Comparison of ENCODE assay signal across 18 cellular contexts in the genomic region with DNA sequence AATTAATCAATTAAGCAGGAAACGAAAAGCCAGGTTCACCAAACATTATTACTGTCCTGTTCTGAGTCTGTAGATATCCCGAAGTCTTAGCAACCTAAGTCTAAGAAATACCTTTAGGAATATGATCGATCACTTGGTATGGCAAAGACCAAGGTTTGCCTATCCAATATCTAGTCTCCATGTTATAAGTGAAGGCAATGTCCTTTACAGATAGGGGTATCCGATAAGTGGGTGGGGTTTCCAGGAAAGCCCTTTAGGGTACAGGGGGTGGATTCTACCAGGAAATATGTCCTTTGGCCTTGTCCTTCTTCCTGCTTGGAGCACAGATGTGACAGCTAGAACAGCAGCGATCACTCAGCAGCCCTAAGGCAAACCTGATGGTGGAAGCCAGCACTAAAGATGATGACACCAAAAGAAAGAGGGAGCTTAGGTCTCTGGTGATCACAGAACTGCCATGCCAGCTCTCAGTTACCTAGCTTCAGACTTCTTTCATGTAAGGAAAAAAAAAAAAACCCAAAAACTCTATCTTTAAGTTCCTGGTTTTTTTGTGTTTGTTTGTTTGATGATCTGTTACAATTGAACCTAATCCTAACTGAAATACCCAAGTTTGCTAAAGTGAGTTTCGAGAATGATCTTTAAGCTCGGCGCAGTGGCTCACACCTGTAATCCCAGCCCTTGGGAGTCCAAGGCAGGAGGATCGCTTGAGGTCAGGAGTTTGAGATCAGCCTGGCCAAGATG. TPM values are rescaled to one million over a fixed set of nuclear protein-coding genes. Genes with fewer than 3 reads are reported as not detected.
A peak's percentile ranks its signal among the peaks of the same experiment; 100 is the strongest.
DNase-seq lines count a peak whose midpoint lies in the region; ATAC-seq and TF ChIP-seq lines count a peak whose summit lies in the region.
"Had no signal": no experiment of that assay in that cellular context is flagged by ENCODE, and none has a peak within 500 bp of the region (broad histone marks: within the 10 kb centered on the region; RNA-seq: fewer than 3 reads in every experiment).

No MANE protein-coding gene starts in this region.

- H4K5ac ChIP-seq in IMR-90 (ENCODE audit: low read depth, low read length) = no peak overlapping the region

- intact Hi-C loops in IMR-90 (cut with micrococcal nuclease) = loop anchor here (10.0 kb wide), 1 partner anchor 154 kb away; a partner anchor contains a TSS
- intact Hi-C loops in activated T-helper 1 cell treated with anti-CD3 and anti-CD28 coated beads, Interleukin-12 subunit alpha, Interleukin-12 subunit beta, Interleukin-2, Interleukin-4 antibody, amounts not matched to agents 30 ng/mL and 10 ng/mL and 1 ng/mL, durations not matched to agents 14 hours and 24 hours and 36 hours (cut with micrococcal nuclease) = loop anchor here (1.0 kb wide), 1 partner anchor 29 kb away; no protein-coding TSS in a partner anchor
- intact Hi-C loops in PC-9 (cut with micrococcal nuclease; ENCODE audit: unreplicated experiment) = no loop called here
- intact Hi-C loops in adrenal gland (cut with DNase I) = no loop called here

- POLR2A ChIA-PET in IMR-90 (lab: Charles Lee; ENCODE audit: unreplicated experiment) (interaction anchor here (0.6 kb wide), 1 partner anchor 86 kb away, joined by 7 read pairs; no protein-coding TSS in a partner anchor), PC-9 (lab: Charles Lee; ENCODE audit: unreplicated experiment) (no interaction called here)

- H3F3A ChIP-seq in PC-9 (ENCODE audit: insufficient read depth, low read depth) = peaks cover 14% of the 10 kb centered on the region

- H2BK5ac ChIP-seq in IMR-90 (ENCODE audit: low read depth, low read length, poor library complexity, severe bottlenecking) = no peak overlapping the region

- no peaks in the 10 kb centered on the region for H3K9me3 ChIP-seq in IMR-90 (ENCODE audit: control insufficient read depth, insufficient read depth, low read length)
- H3K9me3 ChIP-seq in PC-9 (ENCODE audit: insufficient read depth, low read depth) = no peaks in the 10 kb centered on the region
- H3K9me3 ChIP-seq in adrenal gland (replicated peaks in 1 of 3) = no peaks in the 10 kb centered on the region

- no peak overlapping the region for H2AK9ac ChIP-seq in IMR-90 (replicated peaks; ENCODE audit: low read depth, low read length, poor library complexity)

- peaks cover 2% of the 10 kb centered on the region; the same call in 1 of the 2 replicates for H4K20me1 ChIP-seq in IMR-90 (ENCODE audit: insufficient read depth, low read length)
- no peaks in the 10 kb centered on the region for H4K20me1 ChIP-seq in PC-9 (ENCODE audit: insufficient read depth)

- no peak overlapping the region for H3K14ac ChIP-seq in IMR-90 (replicated peaks; ENCODE audit: low read depth, low read length)

- no peak overlapping the region for H2AFZ ChIP-seq in IMR-90 (replicated peaks; ENCODE audit: low read length, poor library complexity)
- no peak overlapping the region for H2AFZ ChIP-seq in PC-9

- 100% methylated on average over 1 of the region's 9 CpGs; no CpG with 5 or more reads in 1 of the 2 experiments for WGBS in IMR-90 (ENCODE audit: extremely low coverage in 2 of 2, insufficient read length in 1 of 2), 2 experiments
- 81 to 91% (median 86%) methylated on average over 9 of the region's 9 CpGs for WGBS in adrenal gland, 4 donors

- H3K18ac ChIP-seq in IMR-90 (ENCODE audit: low read depth, low read length) = 0 out of 2 replicates have a peak overlapping the region, but pooled peaks have one; percentile 29

- H2BK15ac ChIP-seq in IMR-90 (ENCODE audit: low read depth, low read length) = peak overlapping the region; percentile 89; the same call in 1 of the 3 replicates

- H3K27me3 ChIP-seq in IMR-90 (ENCODE audit: control insufficient read depth, insufficient read depth, low read length) (no peaks in the 10 kb centered on the region), PC-9 (ENCODE audit: insufficient read depth, low read depth) (no peaks in the 10 kb centered on the region), adrenal gland (no peaks in the 10 kb centered on the region)

- no peak for TF ChIP-seq RAD21 in IMR-90 (IDR thresholded peaks at IDR 0.05; ENCODE audit: low read length)

- no peak overlapping the region; the same call in 1 of the 2 replicates for H2BK120ac ChIP-seq in IMR-90 (ENCODE audit: low read depth, low read length)

- no peak overlapping the region for H3K56ac ChIP-seq in IMR-90 (ENCODE audit: extremely low read depth, insufficient read depth, low read length)

- TF ChIP-seq POLR2A in IMR-90 (IDR thresholded peaks at IDR 0.05; ENCODE audit: low read depth, low read length) (no peak), adrenal gland (IDR thresholded peaks at IDR 0.05) (no peak)

- peak overlapping the region; percentile 20; the same call in 1 of the 2 replicates for H2AK5ac ChIP-seq in IMR-90 (ENCODE audit: low read depth, low read length)

- no peak overlapping the region for H3K27ac ChIP-seq in IMR-90 (ENCODE audit: insufficient read depth, low read length)
- no peak overlapping the region for H3K27ac ChIP-seq in PC-9
- H3K27ac ChIP-seq in adrenal gland = no peak overlapping the region
- H3K27ac ChIP-seq: 22Rv1 had no signal

- H3K4me3 ChIP-seq in IMR-90 (ENCODE audit: insufficient read depth, low read depth, low read length) = no peak overlapping the region
- H3K4me3 ChIP-seq in PC-9 = no peak overlapping the region
- H3K4me3 ChIP-seq in adrenal gland = no peak overlapping the region

- H4K91ac ChIP-seq in IMR-90 (ENCODE audit: insufficient read depth, low read depth, low read length) = 0 out of 2 replicates have a peak overlapping the region, but pooled peaks have one; percentile 61

- peak overlapping the region; percentile 17; the same call in 1 of the 2 replicates for H2BK20ac ChIP-seq in IMR-90 (ENCODE audit: low read depth, low read length)

- peaks cover 13% of the 10 kb centered on the region for H3K36me3 ChIP-seq in IMR-90 (ENCODE audit: control insufficient read depth, insufficient read depth, low read length)
- H3K36me3 ChIP-seq in PC-9 (ENCODE audit: low read depth) = no peaks in the 10 kb centered on the region
- H3K36me3 ChIP-seq in adrenal gland (replicated peaks in 1 of 2) = peaks cover 0 to 26% of the 10 kb centered on the region in 2 donors

- BruUV-seq in IMR-90 (replicated peaks; lab: Mats Ljungman, UMichigan) = no TSS peak
- no TSS peak for BruUV-seq in PC-9 (replicated peaks; lab: Mats Ljungman, UMichigan)

- H3K9ac ChIP-seq in IMR-90 (ENCODE audit: low read depth, low read length) = no peak overlapping the region

- DNase-seq in T-helper 1 cell = no peak
- no peak for DNase-seq in IMR-90
- DNase-seq in activated T-helper 1 cell treated with anti-CD3 and anti-CD28 coated beads, Interleukin-12 subunit alpha, Interleukin-12 subunit beta, Interleukin-2, Interleukin-4 antibody, amounts not matched to agents 30 ng/mL and 10 ng/mL and 1 ng/mL, durations not matched to agents 14 hours and 24 hours and 36 hours (ENCODE audit: low spot score) = no peak
- DNase-seq in osteocyte (ENCODE audit: extremely low spot score, unreplicated experiment) = no peak
- no peak for DNase-seq in PC-9
- no peak for DNase-seq in adrenal gland
- DNase-seq: Karpas-422, MM.1S, NCI-H1105, NCI-H1694 treated with DMSO at 0.1 percent for 48 hours, NCI-H2171, NCI-H446 treated with DMSO at 0.1 percent for 48 hours, NCI-H774, SHP77 had no signal

- peaks cover 42% of the 10 kb centered on the region for H3K36me3 Mint-ChIP-seq in T-helper 1 cell treated with Interleukin-12 subunit alpha and Interleukin-12 subunit beta and Interleukin-4 antibody, amounts not matched to agents 30 μg/mL and 1 μg/mL, for 36 hours (ENCODE audit: low read depth)
- H3K36me3 Mint-ChIP-seq in activated T-helper 1 cell treated with anti-CD3 and anti-CD28 coated beads, Interleukin-12 subunit alpha, Interleukin-12 subunit beta, Interleukin-2, Interleukin-4 antibody, amounts not matched to agents 30 ng/mL and 10 ng/mL and 1 ng/mL, durations not matched to agents 14 hours and 24 hours and 36 hours (ENCODE audit: low read depth) = peaks cover 49% of the 10 kb centered on the region
- H3K36me3 Mint-ChIP-seq in osteocyte (ENCODE audit: unreplicated experiment) = peaks cover 31% of the 10 kb centered on the region

- no peak overlapping the region for H3K4me2 ChIP-seq in IMR-90 (ENCODE audit: low read depth, low read length)
- H3K4me2 ChIP-seq in PC-9 = no peak overlapping the region

- H3K4me1 ChIP-seq in IMR-90 (ENCODE audit: control insufficient read depth, insufficient read depth, low read length) (peaks cover 8% of the 10 kb centered on the region), PC-9 (replicated peaks; ENCODE audit: insufficient read depth) (peaks cover 24% of the 10 kb centered on the region), adrenal gland (replicated peaks in 1 of 2) (peaks cover 6 to 9% of the 10 kb centered on the region in 2 donors)

- in situ Hi-C loops in IMR-90 (cut with MboI; ENCODE audit: low sequenced_read_pairs) = no loop called here

- no peak overlapping the region for H3K4me3 Mint-ChIP-seq in T-helper 1 cell treated with Interleukin-12 subunit alpha and Interleukin-12 subunit beta and Interleukin-4 antibody, amounts not matched to agents 30 μg/mL and 1 μg/mL, for 36 hours
- no peak overlapping the region for H3K4me3 Mint-ChIP-seq in activated T-helper 1 cell treated with anti-CD3 and anti-CD28 coated beads, Interleukin-12 subunit alpha, Interleukin-12 subunit beta, Interleukin-2, Interleukin-4 antibody, amounts not matched to agents 30 ng/mL and 10 ng/mL and 1 ng/mL, durations not matched to agents 14 hours and 24 hours and 36 hours
- no peak overlapping the region for H3K4me3 Mint-ChIP-seq in osteocyte (ENCODE audit: unreplicated experiment)

- CTCF ChIA-PET in IMR-90 (lab: Yijun Ruan, JAX) (interaction anchor here (0.9 kb wide), 1 partner anchor 20 kb away, joined by 4 read pairs; no protein-coding TSS in a partner anchor), PC-9 (lab: Charles Lee) (interaction anchor here (0.7 kb wide), 1 partner anchor 88 kb away, joined by 5 read pairs; no protein-coding TSS in a partner anchor)

- H3K27ac Mint-ChIP-seq in T-helper 1 cell treated with Interleukin-12 subunit alpha and Interleukin-12 subunit beta and Interleukin-4 antibody, amounts not matched to agents 30 μg/mL and 1 μg/mL, for 36 hours = peak overlapping the region; percentile 67
- peak overlapping the region; percentile 30 for H3K27ac Mint-ChIP-seq in activated T-helper 1 cell treated with anti-CD3 and anti-CD28 coated beads, Interleukin-12 subunit alpha, Interleukin-12 subunit beta, Interleukin-2, Interleukin-4 antibody, amounts not matched to agents 30 ng/mL and 10 ng/mL and 1 ng/mL, durations not matched to agents 14 hours and 24 hours and 36 hours
- H3K27ac Mint-ChIP-seq in osteocyte (ENCODE audit: unreplicated experiment) = peak overlapping the region; percentile 31

- H3K79me1 ChIP-seq in IMR-90 (ENCODE audit: low read depth in 1 of 2, low read length in 2 of 2) = peaks cover 22 to 66% of the 10 kb centered on the region in 2 experiments

- H3K23ac ChIP-seq in IMR-90 (ENCODE audit: low read depth, low read length) = 0 out of 2 replicates have a peak overlapping the region, but pooled peaks have one; percentile 68

- H3K27me3 Mint-ChIP-seq in T-helper 1 cell treated with Interleukin-12 subunit alpha and Interleukin-12 subunit beta and Interleukin-4 antibody, amounts not matched to agents 30 μg/mL and 1 μg/mL, for 36 hours (ENCODE audit: low read depth) = no peaks in the 10 kb centered on the region
- H3K27me3 Mint-ChIP-seq in activated T-helper 1 cell treated with anti-CD3 and anti-CD28 coated beads, Interleukin-12 subunit alpha, Interleukin-12 subunit beta, Interleukin-2, Interleukin-4 antibody, amounts not matched to agents 30 ng/mL and 10 ng/mL and 1 ng/mL, durations not matched to agents 14 hours and 24 hours and 36 hours (ENCODE audit: insufficient read depth) = no peaks in the 10 kb centered on the region
- no peaks in the 10 kb centered on the region for H3K27me3 Mint-ChIP-seq in osteocyte (ENCODE audit: unreplicated experiment)

- no peaks in the 10 kb centered on the region for H3K9me2 ChIP-seq in PC-9 (ENCODE audit: insufficient read depth)

- H3K4ac ChIP-seq in IMR-90 (ENCODE audit: low read depth, low read length) = no peak overlapping the region; the same call in 1 of the 2 replicates

- dilution Hi-C loops in IMR-90 (cut with HindIII; ENCODE audit: low sequenced_read_pairs, unreplicated experiment) = no loop called here

- peaks cover 25% of the 10 kb centered on the region for H3K4me1 Mint-ChIP-seq in T-helper 1 cell treated with Interleukin-12 subunit alpha and Interleukin-12 subunit beta and Interleukin-4 antibody, amounts not matched to agents 30 μg/mL and 1 μg/mL, for 36 hours (ENCODE audit: low read depth)
- peaks cover 42% of the 10 kb centered on the region for H3K4me1 Mint-ChIP-seq in activated T-helper 1 cell treated with anti-CD3 and anti-CD28 coated beads, Interleukin-12 subunit alpha, Interleukin-12 subunit beta, Interleukin-2, Interleukin-4 antibody, amounts not matched to agents 30 ng/mL and 10 ng/mL and 1 ng/mL, durations not matched to agents 14 hours and 24 hours and 36 hours (ENCODE audit: low read depth)
- peaks cover 17% of the 10 kb centered on the region for H3K4me1 Mint-ChIP-seq in osteocyte (ENCODE audit: unreplicated experiment)

- H3K9me1 ChIP-seq in IMR-90 (ENCODE audit: insufficient read depth, low read length) = peaks cover 16% of the 10 kb centered on the region

- TF ChIP-seq CTCF in IMR-90 (conservative IDR thresholded peaks at IDR 0.05; ENCODE audit: low read depth, low read length) (no peak), osteocyte (IDR thresholded peaks at IDR 0.05) (no peak), PC-9 (conservative IDR thresholded peaks at IDR 0.05) (no peak), adrenal gland (IDR thresholded peaks at IDR 0.05) (no peak)

- H3K9me3 Mint-ChIP-seq in T-helper 1 cell treated with Interleukin-12 subunit alpha and Interleukin-12 subunit beta and Interleukin-4 antibody, amounts not matched to agents 30 μg/mL and 1 μg/mL, for 36 hours = no peaks in the 10 kb centered on the region
- H3K9me3 Mint-ChIP-seq in activated T-helper 1 cell treated with anti-CD3 and anti-CD28 coated beads, Interleukin-12 subunit alpha, Interleukin-12 subunit beta, Interleukin-2, Interleukin-4 antibody, amounts not matched to agents 30 ng/mL and 10 ng/mL and 1 ng/mL, durations not matched to agents 14 hours and 24 hours and 36 hours = no peaks in the 10 kb centered on the region
- H3K9me3 Mint-ChIP-seq in osteocyte (ENCODE audit: unreplicated experiment) = no peaks in the 10 kb centered on the region

- no peak overlapping the region for H4K8ac ChIP-seq in IMR-90 (ENCODE audit: low read depth in 2 of 2, low read length in 2 of 2)

- ATAC-seq in IMR-90 (ENCODE audit: low read depth) = no peak
- ATAC-seq in GM19463 (IDR thresholded peaks at IDR 0.05; ENCODE audit: unreplicated experiment) = no peak
- ATAC-seq: Panc1 had no signal

- H3K79me2 ChIP-seq in PC-9 (ENCODE audit: low read depth) = no peaks in the 10 kb centered on the region

RNA-seq across cellular contexts. Expression of a gene that starts 40.8 kb away (rescaled TPM):
- 18.3 and 19.2 TPM in 2 replicates for total RNA-seq in IMR-90 (2012; rRNA removed)
- polyA plus RNA-seq in IMR-90 (2012; rRNA removed) = 7.2 and 8.0 TPM in 2 replicates
- 2.9 and 3.2 TPM in 2 replicates for polyA plus RNA-seq in IMR-90 (2012; cell fraction: cytosol; rRNA removed)
- 1.8 and 5.1 TPM in 2 replicates for polyA plus RNA-seq in IMR-90 (2012; cell fraction: nucleus; rRNA removed; ENCODE audit: low replicate concordance)
- total RNA-seq in activated T-helper 1 cell treated with anti-CD3 and anti-CD28 coated beads, Interleukin-12 subunit alpha, Interleukin-12 subunit beta, Interleukin-2, Interleukin-4 antibody, amounts not matched to agents 30 ng/mL and 10 ng/mL and 1 ng/mL, durations not matched to agents 14 hours and 24 hours and 36 hours = 34.2 and 35.9 TPM in 2 replicates
- total RNA-seq in osteocyte = 15.3 and 15.6 TPM in 2 replicates
- 8.1 and 10.5 TPM in 2 replicates for total RNA-seq in PC-9 (2021)
- 10 to 100 TPM; 15.4 to 22.9 (median 17.8) TPM for total RNA-seq in adrenal gland
- 10 to 100 TPM in 1 of 3 donors, 1 to 10 TPM in 2; 4.4 to 12.8 (median 6.7) TPM for polyA plus RNA-seq in adrenal gland

RNA-seq across cellular contexts. Expression of a gene that starts 48.9 kb away (rescaled TPM):
- total RNA-seq in IMR-90 (2012; rRNA removed) (33.9 and 37.5 TPM in 2 replicates), osteocyte (14.7 and 17.3 TPM in 2 replicates), PC-9 (2021) (17.7 and 17.9 TPM in 2 replicates), adrenal gland (10 to 100 TPM; 15.8 to 26.0 (median 19.3) TPM)
- polyA plus RNA-seq in IMR-90 (2012; rRNA removed) (6.2 and 7.3 TPM in 2 replicates), adrenal gland (10 to 100 TPM in 1 of 3 donors, 1 to 10 TPM in 2; 4.7 to 24.0 (median 5.9) TPM)
- polyA plus RNA-seq in IMR-90 (2012; cell fraction: cytosol; rRNA removed) = 1.5 and 1.7 TPM in 2 replicates
- 0.73 and 3.4 TPM in 2 replicates for polyA plus RNA-seq in IMR-90 (2012; cell fraction: nucleus; rRNA removed; ENCODE audit: low replicate concordance)
- 21.5 and 24.7 TPM in 2 replicates for total RNA-seq in activated T-helper 1 cell treated with anti-CD3 and anti-CD28 coated beads, Interleukin-12 subunit alpha, Interleukin-12 subunit beta, Interleukin-2, Interleukin-4 antibody, amounts not matched to agents 30 ng/mL and 10 ng/mL and 1 ng/mL, durations not matched to agents 14 hours and 24 hours and 36 hours

RNA-seq across cellular contexts. Expression of a gene that starts 57.0 kb away (rescaled TPM):
- total RNA-seq in IMR-90 (2012; rRNA removed) (2.0 and 2.2 TPM in 2 replicates), osteocyte (3.4 and 4.7 TPM in 2 replicates), PC-9 (2021) (0.79 and 0.80 TPM in 2 replicates), adrenal gland (10 to 100 TPM in 3 of 8 donors, 1 to 10 TPM in 5; 2.3 to 33.2 (median 8.4) TPM)
- polyA plus RNA-seq in IMR-90 (2012; rRNA removed) (4.2 and 4.6 TPM in 2 replicates), adrenal gland (10 to 100 TPM in 1 of 3 donors, 1 to 10 TPM in 2; 3.3 to 11.2 (median 3.3) TPM)
- 4.5 and 5.0 TPM in 2 replicates for polyA plus RNA-seq in IMR-90 (2012; cell fraction: cytosol; rRNA removed)
- polyA plus RNA-seq in IMR-90 (2012; cell fraction: nucleus; rRNA removed; ENCODE audit: low replicate concordance) = 4.4 and 7.7 TPM in 2 replicates
- total RNA-seq in activated T-helper 1 cell treated with anti-CD3 and anti-CD28 coated beads, Interleukin-12 subunit alpha, Interleukin-12 subunit beta, Interleukin-2, Interleukin-4 antibody, amounts not matched to agents 30 ng/mL and 10 ng/mL and 1 ng/mL, durations not matched to agents 14 hours and 24 hours and 36 hours = 25.0 and 25.2 TPM in 2 replicates

Comparison
In these comparisons a context has a peak if more than half of its experiments do, and no peak if none do; other contexts are left out.
1. intact Hi-C loops: an anchor here in IMR-90 (10.0 kb wide) and activated T-helper 1 cell treated with anti-CD3 and anti-CD28 coated beads, Interleukin-12 subunit alpha, Interleukin-12 subunit beta, Interleukin-2, Interleukin-4 antibody, amounts not matched to agents 30 ng/mL and 10 ng/mL and 1 ng/mL, durations not matched to agents 14 hours and 24 hours and 36 hours (1.0 kb wide); none called in PC-9 and adrenal gland.